Comparison of ENCODE assay signal across 26 cellular contexts in the genomic region with DNA sequence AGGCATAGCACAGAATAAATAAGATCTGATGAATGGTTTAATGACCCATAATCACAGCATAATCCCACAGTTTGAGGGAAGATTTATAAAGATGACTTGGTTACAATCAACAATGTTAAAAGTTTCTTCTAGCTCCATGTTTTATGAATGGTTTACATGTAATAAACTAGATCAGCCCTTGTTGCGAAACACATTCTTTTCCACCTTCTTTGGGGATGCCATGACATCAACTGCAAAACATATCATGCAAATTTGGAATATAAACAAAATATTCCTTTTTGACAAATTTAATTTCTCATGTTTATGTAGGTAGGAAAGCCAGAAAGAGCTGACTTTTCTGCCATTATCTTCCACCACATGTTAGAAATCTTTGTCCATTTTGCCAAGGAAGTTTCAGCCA.
"Had no signal": no experiment of that assay in that cellular context is flagged by ENCODE, and none has a peak within 500 bp of the region (broad histone marks: within the 10 kb centered on the region; RNA-seq: fewer than 3 reads in every experiment).

No MANE protein-coding gene starts in this region.

- H3K36me3 ChIP-seq: esophagus squamous epithelium, gastrocnemius medialis, heart right ventricle, left lung, lower lobe of right lung had no signal

- FAIRE-seq: endometrium, islet of Langerhans, keratinocyte had no signal

- ATAC-seq: effector memory CD8-positive, alpha-beta T cell; esophagus mucosa; gastrocnemius medialis; heart right ventricle; left cardiac atrium; left lung; left ventricle myocardium superior; lower lobe of right lung; mucosa of descending colon; naive thymus-derived CD8-positive, alpha-beta T cell had no signal

- H3K4me1 ChIP-seq: esophagus squamous epithelium, gastrocnemius medialis, heart right ventricle, left lung, lower lobe of right lung had no signal

- H3K27ac ChIP-seq: epithelial cell of prostate, esophagus squamous epithelium, gastrocnemius medialis, heart right ventricle, left lung, lower lobe of right lung had no signal

- H3K27me3 ChIP-seq: esophagus squamous epithelium, gastrocnemius medialis, heart right ventricle, left lung had no signal

- H3K4me3 ChIP-seq: esophagus squamous epithelium, gastrocnemius medialis, heart right ventricle, left lung, lower lobe of right lung, mucosa of descending colon had no signal

- DNase-seq: cortex of kidney; effector CD8-positive, alpha-beta T cell; effector memory CD8-positive, alpha-beta T cell; endodermal cell; erythroblast; esophagus squamous epithelium; foreskin fibroblast; foreskin melanocyte; gastrocnemius medialis; glutamatergic neuron; head of caudate nucleus; heart right ventricle; hippocampal formation; left cardiac atrium; left lung; left ventricle myocardium superior; lower lobe of right lung; mesenchymal stem cell; mucosa of descending colon; naive B cell; naive thymus-derived CD8-positive, alpha-beta T cell had no signal

- H3K9me3 ChIP-seq: esophagus squamous epithelium, gastrocnemius medialis, left lung, lower lobe of right lung, mucosa of descending colon had no signal
